ENCODE assay signal across 16 cellular contexts in the genomic region with DNA sequence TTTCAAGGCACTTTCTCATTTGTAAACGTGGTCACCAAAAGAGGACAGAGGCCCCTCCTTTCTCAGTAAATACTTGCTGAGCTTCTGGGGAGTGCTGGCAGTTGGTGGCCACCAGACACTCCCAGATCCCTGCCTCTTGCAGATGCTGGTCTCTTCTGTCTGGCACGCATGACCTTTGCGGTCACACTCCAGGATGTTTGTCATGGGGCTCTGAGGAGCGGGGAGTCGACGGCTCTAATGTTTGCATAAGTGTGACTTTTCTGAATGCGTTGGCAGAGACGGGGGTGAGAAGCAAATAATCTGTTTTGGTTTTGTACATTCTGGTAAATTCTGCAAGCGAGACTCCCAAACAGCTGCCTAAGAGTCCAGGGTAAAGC.
A peak's percentile ranks its signal among the peaks of the same experiment; 100 is the strongest.
DNase-seq lines count a peak whose midpoint lies in the region; ATAC-seq and TF ChIP-seq lines count a peak whose summit lies in the region.
"Had no signal": no experiment of that assay in that cellular context is flagged by ENCODE, and none has a peak within 500 bp of the region (broad histone marks: within the 10 kb centered on the region; RNA-seq: fewer than 3 reads in every experiment).

No MANE protein-coding gene starts in this region.

- TF ChIP-seq CTCF in dorsolateral prefrontal cortex (IDR thresholded peaks at IDR 0.05 in 54 of 56, conservative IDR thresholded peaks at IDR 0.05 in 2 of 56; ENCODE audit: low read depth in 1 of 56, partially characterized antibody in 56 of 56) = no peak
- no peak for TF ChIP-seq CTCF in tibial artery (IDR thresholded peaks at IDR 0.05)

- intact Hi-C loops in left ventricle myocardium superior (cut with micrococcal nuclease) (no loop called here), cardiac septum (cut with DNase I) (no loop called here), dorsolateral prefrontal cortex (cut with DNase I) (no loop called here), tibial artery (cut with DNase I; ENCODE audit: low total_unique reads) (no loop called here)

- H3K4me3 ChIP-seq in dorsolateral prefrontal cortex (no peak overlapping the region), tibial artery (no peak overlapping the region)
- H3K4me3 ChIP-seq: MG63, SJCRH30 had no signal

- H3K4me1 ChIP-seq in tibial artery = no peaks in the 10 kb centered on the region
- H3K4me1 ChIP-seq: Caco-2, SJCRH30 had no signal

- peaks cover 0 to 36% (median 8%) of the 10 kb centered on the region in 45 donors for H3K27me3 ChIP-seq in dorsolateral prefrontal cortex
- peaks cover 0 to 64% of the 10 kb centered on the region in 2 donors for H3K27me3 ChIP-seq in tibial artery

- no peaks in the 10 kb centered on the region for H3K36me3 ChIP-seq in tibial artery
- H3K36me3 ChIP-seq: MG63, SJCRH30 had no signal

- peak; percentile 31 for DNase-seq in DMS53 (lab: John Stamatoyannopoulos, UW)
- DNase-seq in DMS53 treated with DMSO at 0.1 percent for 48 hours (lab: John Stamatoyannopoulos, UW; ENCODE audit: unreplicated experiment) = no peak
- DNase-seq in left ventricle myocardium superior = peak; percentile 0
- no peak for DNase-seq in cardiac septum (ENCODE audit: low spot score)
- peak; percentile 94 for DNase-seq in SHP77 treated with DMSO at 0.1 percent for 48 hours (lab: John Stamatoyannopoulos, UW)
- no peak for DNase-seq in dorsolateral prefrontal cortex
- no peak for DNase-seq in tibial artery
- no peak for DNase-seq in HuH-7 (ENCODE audit: low spot score)
- DNase-seq: 8988T; MG63; NCI-H1105; NCI-H2029; NK-92 treated with Interleukin-12 subunit alpha and Interleukin-12 subunit beta, amount 100 ng/mL, for 24 hours had no signal

- no peak for ATAC-seq in left ventricle myocardium superior

- peaks cover 0 to 9% (median 0%) of the 10 kb centered on the region in 3 donors for H3K9me3 ChIP-seq in tibial artery
- H3K9me3 ChIP-seq: SJCRH30 had no signal

- H3K27ac ChIP-seq in dorsolateral prefrontal cortex (no peak overlapping the region), tibial artery (no peak overlapping the region)
- H3K27ac ChIP-seq: KMS-11, SJCRH30 had no signal

Comparison
In these comparisons a context has a peak if more than half of its experiments do, and no peak if none do; other contexts are left out.
1. DNase-seq: peak in DMS53 (single experiment), left ventricle myocardium superior (single experiment) and SHP77 treated with DMSO at 0.1 percent for 48 hours (single experiment); none in DMS53 treated with DMSO at 0.1 percent for 48 hours (single experiment), cardiac septum (single experiment), dorsolateral prefrontal cortex (0 of 10), tibial artery (0 of 2) and HuH-7 (single experiment).